In genomic region chr16:1996175-1996574, GRCh38 we compare ENCODE assay signal across 2 cellular contexts.
TF ChIP-seq lines count a peak whose summit lies in the region.

No MANE protein-coding gene starts in this region.

TF ChIP-seq in A549, 52 proteins besides CTCF, POLR2A, EP300 and RAD21:
- TF ChIP-seq HOXA7 (CRISPR knock-in tag; IDR thresholded peaks at IDR 0.05), result no peak
- TF ChIP-seq, protein P1, sequence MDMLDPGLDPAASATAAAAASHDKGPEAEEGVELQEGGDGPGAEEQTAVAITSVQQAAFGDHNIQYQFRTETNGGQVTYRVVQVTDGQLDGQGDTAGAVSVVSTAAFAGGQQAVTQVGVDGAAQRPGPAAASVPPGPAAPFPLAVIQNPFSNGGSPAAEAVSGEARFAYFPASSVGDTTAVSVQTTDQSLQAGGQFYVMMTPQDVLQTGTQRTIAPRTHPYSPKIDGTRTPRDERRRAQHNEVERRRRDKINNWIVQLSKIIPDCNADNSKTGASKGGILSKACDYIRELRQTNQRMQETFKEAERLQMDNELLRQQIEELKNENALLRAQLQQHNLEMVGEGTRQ (IDR thresholded peaks at IDR 0.05), result no peak
- no peak for TF ChIP-seq HDAC2 (IDR thresholded peaks at IDR 0.05)
- no peak for TF ChIP-seq HMGXB4 (CRISPR knock-in tag; IDR thresholded peaks at IDR 0.05; ENCODE audit: borderline replicate concordance)
- no peak for TF ChIP-seq PHF8 (IDR thresholded peaks at IDR 0.05; ENCODE audit: borderline replicate concordance, low read depth)
- TF ChIP-seq FOXS1 (CRISPR knock-in tag; IDR thresholded peaks at IDR 0.05), result no peak
- TF ChIP-seq JUNB (IDR thresholded peaks at IDR 0.05), result no peak
- no peak for TF ChIP-seq FOSL2 (IDR thresholded peaks at IDR 0.05)
- TF ChIP-seq FOSL2 (CRISPR knock-in tag; IDR thresholded peaks at IDR 0.05), result no peak
- TF ChIP-seq ELK1 (IDR thresholded peaks at IDR 0.05; ENCODE audit: low read depth, low read length), result no peak
- no peak for TF ChIP-seq EHMT2 (IDR thresholded peaks at IDR 0.05; ENCODE audit: low read depth)
- no peak for TF ChIP-seq CEBPB (IDR thresholded peaks at IDR 0.05)
- TF ChIP-seq CBX8 (IDR thresholded peaks at IDR 0.05), result no peak
- TF ChIP-seq NR3C1 (IDR thresholded peaks at IDR 0.05), result no peak

TF ChIP-seq in IMR-90, 13 proteins besides CTCF, POLR2A, EP300 and RAD21:
- no peak for TF ChIP-seq BHLHE40 (IDR thresholded peaks at IDR 0.05; ENCODE audit: low read depth, low read length)
- no peak for TF ChIP-seq RFX5 (IDR thresholded peaks at IDR 0.05; ENCODE audit: low read depth, low read length)
- TF ChIP-seq CEBPB (IDR thresholded peaks at IDR 0.05; ENCODE audit: low read depth, low read length), result no peak
- TF ChIP-seq, protein P1 (IDR thresholded peaks at IDR 0.05; ENCODE audit: low read depth, low read length), result no peak
- no peak for TF ChIP-seq FOS (IDR thresholded peaks at IDR 0.05; ENCODE audit: low read depth, low read length)
- no peak for TF ChIP-seq MXI1 (IDR thresholded peaks at IDR 0.05; ENCODE audit: borderline replicate concordance, low read depth, low read length)
- TF ChIP-seq ELK1 (IDR thresholded peaks at IDR 0.05; ENCODE audit: borderline replicate concordance, low read depth, low read length), result no peak
- no peak for TF ChIP-seq MAFK (IDR thresholded peaks at IDR 0.05; ENCODE audit: low read depth, low read length)
- no peak for TF ChIP-seq CHD1 (IDR thresholded peaks at IDR 0.05; ENCODE audit: low read depth, low read length)
